ENCODE assay signal across 31 cellular contexts in genomic region chr4:39905656-39906055, GRCh38.
A peak's percentile ranks its signal among the peaks of the same experiment; 100 is the strongest.
DNase-seq lines count a peak whose midpoint lies in the region; ATAC-seq, FAIRE-seq and TF ChIP-seq lines count a peak whose summit lies in the region.
"Had no signal": no experiment of that assay in that cellular context is flagged by ENCODE, and none has a peak within 500 bp of the region (broad histone marks: within the 10 kb centered on the region; RNA-seq: fewer than 3 reads in every experiment).

No MANE protein-coding gene starts in this region.

- intact Hi-C loops in K562 (cut with micrococcal nuclease): no loop called here

- CTCF ChIA-PET in K562 (lab: Yijun Ruan, JAX; ENCODE audit: low intra/inter-chr PET ratio): no interaction called here

- H3K9ac ChIP-seq in K562 (ENCODE audit: insufficient read depth in 1 of 2, low read depth in 2 of 2, low read length in 2 of 2): no peak overlapping the region

- no peak overlapping the region for H3K4me3 ChIP-seq in GM23338
- H3K4me3 ChIP-seq in K562: no peak overlapping the region
- H3K4me3 ChIP-seq: esophagus muscularis mucosa, left lung, right lobe of liver, spleen, tibial artery, vagina had no signal

- H4K20me1 ChIP-seq in GM23338 (replicated peaks; ENCODE audit: insufficient read depth) (no peaks in the 10 kb centered on the region), K562 (replicated peaks; ENCODE audit: control insufficient read depth, insufficient read depth, low read length) (no peaks in the 10 kb centered on the region)

- H3K36me3 Mint-ChIP-seq in activated T-cell treated with anti-CD3 and anti-CD28 coated beads, Interleukin-2, amount 50 U/mL, for 24 hours (ENCODE audit: low read depth): peaks cover 94% of the 10 kb centered on the region
- H3K36me3 Mint-ChIP-seq in activated T-cell treated with anti-CD3 and anti-CD28 coated beads, Interleukin-2, amount 50 U/mL, for 4 hours (ENCODE audit: insufficient read depth): peaks cover 27% of the 10 kb centered on the region
- H3K36me3 Mint-ChIP-seq in GM23338 (ENCODE audit: low read depth): peaks cover 49% of the 10 kb centered on the region; the same call in 2 of the 3 replicates
- H3K36me3 Mint-ChIP-seq in naive thymus-derived CD8-positive, alpha-beta T cell: peaks cover 0 to 84% (median 16%) of the 10 kb centered on the region in 3 donors

- WGBS in K562 (ENCODE audit: insufficient coverage, low coverage, missing lambda C conversion rate): 20% methylated on average over 1 of the region's 1 CpG

- DNase-seq in activated T-cell treated with anti-CD3 and anti-CD28 coated beads, Interleukin-2, amount 50 U/mL, for 24 hours: no peak
- DNase-seq in activated T-cell treated with anti-CD3 and anti-CD28 coated beads, Interleukin-2, amount 50 U/mL, for 4 hours: no peak
- no peak for DNase-seq in GM23338 (ENCODE audit: low spot score)
- no peak for DNase-seq in K562 (ENCODE audit: extremely low read depth in 1 of 4, low spot score in 3 of 4)
- no peak for DNase-seq in naive thymus-derived CD8-positive, alpha-beta T cell
- DNase-seq in NCI-H2107 treated with DMSO at 0.1 percent for 48 hours (lab: John Stamatoyannopoulos, UW; ENCODE audit: unreplicated experiment): no peak
- no peak for DNase-seq in H54 (ENCODE audit: insufficient read length, low spot score)
- DNase-seq: activated CD8-positive, alpha-beta memory T cell treated with anti-CD3 and anti-CD28 coated beads for 24 hours; activated T-cell treated with anti-CD3 and anti-CD28 coated beads for 4 hours; DMS 273 treated with DMSO at 0.1 percent for 48 hours; islet precursor cell; Kasumi-1; left lung; mesendoderm; NCI-H1436; NCI-H2081 treated with DMSO at 0.1 percent for 48 hours; NCI-H226; right lobe of liver; Right ventricle myocardium superior; spleen; stimulated activated CD8-positive, alpha-beta memory T cell treated with anti-CD3 and anti-CD28 coated beads, Interleukin-4, amount 100 ng/mL, for 48 hours; tibial artery had no signal

- no peaks in the 10 kb centered on the region for H3K9me3 ChIP-seq in K562 (replicated peaks; ENCODE audit: control insufficient read depth, insufficient read depth, low read depth, low read length)
- H3K9me3 ChIP-seq: esophagus muscularis mucosa, left lung, neutrophil, right lobe of liver, spleen, tibial artery, vagina had no signal

- no peak for TF ChIP-seq RAD21 in K562 (CRISPR knock-in tag; conservative IDR thresholded peaks at IDR 0.05 in 1 of 2, IDR thresholded peaks at IDR 0.05 in 1 of 2)

- no peak for ATAC-seq in activated T-cell treated with anti-CD3 and anti-CD28 coated beads, Interleukin-2, amount 50 U/mL, for 4 hours
- ATAC-seq in GM23338 (no peak), K562 (no peak), GM18519 (IDR thresholded peaks at IDR 0.05; ENCODE audit: low FRiP score, unreplicated experiment) (no peak)
- ATAC-seq in naive thymus-derived CD8-positive, alpha-beta T cell: no peak
- ATAC-seq: foreskin keratinocyte, HCT116, left lung, Panc1, right lobe of liver had no signal

- no peaks in the 10 kb centered on the region for H3K79me2 ChIP-seq in GM23338 (replicated peaks; ENCODE audit: insufficient read depth)
- H3K79me2 ChIP-seq in K562 (ENCODE audit: control insufficient read depth, insufficient read depth, low read length): no peaks in the 10 kb centered on the region

- in situ Hi-C loops in K562 (cut with MboI): no loop called here

- no peaks in the 10 kb centered on the region for H3K9me3 Mint-ChIP-seq in activated T-cell treated with anti-CD3 and anti-CD28 coated beads, Interleukin-2, amount 50 U/mL, for 24 hours
- H3K9me3 Mint-ChIP-seq in activated T-cell treated with anti-CD3 and anti-CD28 coated beads, Interleukin-2, amount 50 U/mL, for 4 hours: no peaks in the 10 kb centered on the region
- no peaks in the 10 kb centered on the region for H3K9me3 Mint-ChIP-seq in GM23338
- no peaks in the 10 kb centered on the region for H3K9me3 Mint-ChIP-seq in naive thymus-derived CD8-positive, alpha-beta T cell

- no peak overlapping the region for H3K4me3 Mint-ChIP-seq in activated T-cell treated with anti-CD3 and anti-CD28 coated beads, Interleukin-2, amount 50 U/mL, for 24 hours
- no peak overlapping the region for H3K4me3 Mint-ChIP-seq in activated T-cell treated with anti-CD3 and anti-CD28 coated beads, Interleukin-2, amount 50 U/mL, for 4 hours
- no peak overlapping the region for H3K4me3 Mint-ChIP-seq in GM23338
- H3K4me3 Mint-ChIP-seq in naive thymus-derived CD8-positive, alpha-beta T cell: no peak overlapping the region

- H3F3A ChIP-seq in GM23338 (replicated peaks; ENCODE audit: low read depth): no peaks in the 10 kb centered on the region

- POLR2A ChIA-PET in K562 (lab: Yijun Ruan, JAX): interaction anchor here (1.0 kb wide), 1 partner anchor 8 kb away, joined by 4 read pairs; no protein-coding TSS in a partner anchor
- POLR2A ChIA-PET in naive thymus-derived CD8-positive, alpha-beta T cell (lab: Charles Lee): no interaction called here

- H3K36me3 ChIP-seq in GM23338 (ENCODE audit: insufficient read depth): no peaks in the 10 kb centered on the region
- peaks cover 65% of the 10 kb centered on the region for H3K36me3 ChIP-seq in K562 (ENCODE audit: control insufficient read depth, insufficient read depth, low read length)

- no peaks in the 10 kb centered on the region for H3K27me3 ChIP-seq in GM23338 (ENCODE audit: insufficient read depth)
- H3K27me3 ChIP-seq in K562 (ENCODE audit: control insufficient read depth in 2 of 2, insufficient read depth in 2 of 2, low read length in 2 of 2): no peaks in the 10 kb centered on the region
- H3K27me3 ChIP-seq: esophagus muscularis mucosa, foreskin keratinocyte, left lung, neutrophil, right lobe of liver, spleen, tibial artery, vagina had no signal

- peak overlapping the region; percentile 6 for H3K27ac Mint-ChIP-seq in activated T-cell treated with anti-CD3 and anti-CD28 coated beads, Interleukin-2, amount 50 U/mL, for 24 hours
- H3K27ac Mint-ChIP-seq in GM23338: no peak overlapping the region
- peak overlapping the region in 6 of 10 donors; percentile 8 to 82 (median 48) for H3K27ac Mint-ChIP-seq in naive thymus-derived CD8-positive, alpha-beta T cell

- H3K27ac ChIP-seq in GM23338 (ENCODE audit: low read depth): 0 out of 2 replicates have a peak overlapping the region, but pooled peaks have one; percentile 50
- H3K27ac ChIP-seq in K562 (ENCODE audit: extremely low read depth, low read depth, low read length): no peak overlapping the region
- H3K27ac ChIP-seq: esophagus muscularis mucosa, foreskin keratinocyte, left lung, neutrophil, right lobe of liver, spleen, tibial artery, vagina had no signal

- TF ChIP-seq POLR2A in K562 (conservative IDR thresholded peaks at IDR 0.05): no peak
- no peak for TF ChIP-seq POLR2A in H54 (IDR thresholded peaks at IDR 0.05; ENCODE audit: low read depth, low read length)

- TF ChIP-seq CTCF in GM23338 (conservative IDR thresholded peaks at IDR 0.05; ENCODE audit: low read depth in 2 of 2) (no peak), K562 (IDR thresholded peaks at IDR 0.05 in 2 of 3, conservative IDR thresholded peaks at IDR 0.05 in 1 of 3; ENCODE audit: insufficient read depth in 2 of 3, low read depth in 1 of 3, low read length in 3 of 3) (no peak)

- H2AFZ ChIP-seq in GM23338 (no peak overlapping the region), K562 (ENCODE audit: low read depth, low read length) (no peak overlapping the region)

- H3K9me2 ChIP-seq in GM23338 (ENCODE audit: insufficient read depth): no peaks in the 10 kb centered on the region

- no peaks in the 10 kb centered on the region for H3K4me1 ChIP-seq in GM23338 (ENCODE audit: insufficient read depth)
- no peaks in the 10 kb centered on the region for H3K4me1 ChIP-seq in K562 (replicated peaks in 1 of 2; ENCODE audit: control insufficient read depth in 2 of 2, insufficient read depth in 2 of 2, low read length in 2 of 2)
- H3K4me1 ChIP-seq: foreskin keratinocyte, left lung, right lobe of liver, spleen, tibial artery, vagina had no signal

- H3K4me1 Mint-ChIP-seq in activated T-cell treated with anti-CD3 and anti-CD28 coated beads, Interleukin-2, amount 50 U/mL, for 24 hours (ENCODE audit: low read depth): peaks cover 12% of the 10 kb centered on the region
- peaks cover 4% of the 10 kb centered on the region for H3K4me1 Mint-ChIP-seq in activated T-cell treated with anti-CD3 and anti-CD28 coated beads, Interleukin-2, amount 50 U/mL, for 4 hours (ENCODE audit: low read depth)
- no peaks in the 10 kb centered on the region for H3K4me1 Mint-ChIP-seq in GM23338
- peaks cover 0 to 2% (median under 1%) of the 10 kb centered on the region in 4 donors for H3K4me1 Mint-ChIP-seq in naive thymus-derived CD8-positive, alpha-beta T cell

- TF ChIP-seq EP300 in K562 (IDR thresholded peaks at IDR 0.05; ENCODE audit: low read length): no peak

- BruUV-seq in K562 (replicated peaks; lab: Mats Ljungman, UMichigan): no TSS peak

- no peaks in the 10 kb centered on the region for H3K9me1 ChIP-seq in K562 (ENCODE audit: control insufficient read depth, insufficient read depth, low read length)

- no peaks in the 10 kb centered on the region for H3K27me3 Mint-ChIP-seq in activated T-cell treated with anti-CD3 and anti-CD28 coated beads, Interleukin-2, amount 50 U/mL, for 24 hours
- H3K27me3 Mint-ChIP-seq in activated T-cell treated with anti-CD3 and anti-CD28 coated beads, Interleukin-2, amount 50 U/mL, for 4 hours (ENCODE audit: low read depth): no peaks in the 10 kb centered on the region
- no peaks in the 10 kb centered on the region for H3K27me3 Mint-ChIP-seq in GM23338 (ENCODE audit: insufficient read depth, low read depth, poor library complexity)
- no peaks in the 10 kb centered on the region for H3K27me3 Mint-ChIP-seq in naive thymus-derived CD8-positive, alpha-beta T cell

- H3K4me2 ChIP-seq in GM23338: no peak overlapping the region
- no peak overlapping the region for H3K4me2 ChIP-seq in K562 (ENCODE audit: insufficient read depth, low read length)

- FAIRE-seq in K562 (lab: Jason Lieb, UNC) (no peak), H54 (lab: Jason Lieb, UNC) (no peak)
- FAIRE-seq: bronchial epithelial cell, colon had no signal

TF ChIP-seq in GM23338, 12 proteins besides CTCF, POLR2A, EP300 and RAD21 (continues in another document):
- no peak for TF ChIP-seq POLR2AphosphoS5 (IDR thresholded peaks at IDR 0.05; ENCODE audit: low read depth)
- TF ChIP-seq EZH2 (IDR thresholded peaks at IDR 0.05; ENCODE audit: low read depth, unreplicated experiment): no peak
- no peak for TF ChIP-seq EZH2phosphoT487 (IDR thresholded peaks at IDR 0.05; ENCODE audit: unreplicated experiment)
- no peak for TF ChIP-seq JUNB (IDR thresholded peaks at IDR 0.05; ENCODE audit: unreplicated experiment)
- no peak for TF ChIP-seq CREB1 (CRISPR knock-in tag; IDR thresholded peaks at IDR 0.05; ENCODE audit: low read depth)

TF ChIP-seq in K562, 482 proteins besides CTCF, POLR2A, EP300 and RAD21 (continues in another document):
- peak; percentile 37; the same call in 1 of the 2 replicates for TF ChIP-seq ZNF316 (IDR thresholded peaks at IDR 0.05)
